Comparison of ENCODE assay signal across 1 cellular context in genomic region chr16:86048221-86048620, GRCh38.
TF ChIP-seq lines count a peak whose summit lies in the region.

No MANE protein-coding gene starts in this region.

TF ChIP-seq in WTC11, 78 proteins besides CTCF, POLR2A, EP300 and RAD21 (continued from another document):
- no peak for TF ChIP-seq ARID4B (CRISPR knock-in tag; IDR thresholded peaks at IDR 0.05; ENCODE audit: borderline replicate concordance)
- no peak for TF ChIP-seq TEAD1 (CRISPR knock-in tag; IDR thresholded peaks at IDR 0.05)
- no peak for TF ChIP-seq TCF7 (CRISPR knock-in tag; IDR thresholded peaks at IDR 0.05; ENCODE audit: low read depth)
- TF ChIP-seq PREB (CRISPR knock-in tag; IDR thresholded peaks at IDR 0.05; ENCODE audit: borderline replicate concordance): no peak
- no peak for TF ChIP-seq IRF2 (CRISPR knock-in tag; IDR thresholded peaks at IDR 0.05; ENCODE audit: borderline replicate concordance, low read depth)
- no peak for TF ChIP-seq HMGA2 (CRISPR knock-in tag; IDR thresholded peaks at IDR 0.05)
